Comparison of ENCODE assay signal across 14 cellular contexts in genomic region chr16:14475370-14476139, GRCh38.
DNase-seq lines count a peak whose midpoint lies in the region; ATAC-seq and TF ChIP-seq lines count a peak whose summit lies in the region.
"Had no signal": no experiment of that assay in that cellular context is flagged by ENCODE, and none has a peak within 500 bp of the region (broad histone marks: within the 10 kb centered on the region; RNA-seq: fewer than 3 reads in every experiment).

No MANE protein-coding gene starts in this region.

- H3K9me3 Mint-ChIP-seq in Caco-2 (ENCODE audit: unreplicated experiment): peaks cover 7% of the 10 kb centered on the region
- H3K9me3 Mint-ChIP-seq: activated naive CD8-positive, alpha-beta T cell treated with anti-CD3 and anti-CD28 coated beads, Interleukin-2, amount 50 U/mL, for 24 hours had no signal

- 88 to 89% methylated on average over 7 of the region's 7 CpGs for WGBS in testis, 2 donors

- H3K36me3 Mint-ChIP-seq in Caco-2 (ENCODE audit: insufficient read depth, unreplicated experiment): peaks cover 37% of the 10 kb centered on the region

- intact Hi-C loops in Caco-2 (cut with micrococcal nuclease; ENCODE audit: unreplicated experiment): no loop called here
- intact Hi-C loops in testis (cut with DNase I; ENCODE audit: low total_unique reads): no loop called here

- H3K36me3 ChIP-seq in Caco-2 (ENCODE audit: control insufficient read depth, insufficient read depth, low read length) (no peaks in the 10 kb centered on the region), testis (ENCODE audit: low read depth, missing control alignments) (no peaks in the 10 kb centered on the region)

- H3K4me1 ChIP-seq in Caco-2 (peaks cover 18% of the 10 kb centered on the region), testis (no peaks in the 10 kb centered on the region)
- H3K4me1 ChIP-seq: tibial nerve had no signal

- H3K4me3 Mint-ChIP-seq in Caco-2 (ENCODE audit: unreplicated experiment): no peak overlapping the region
- H3K4me3 Mint-ChIP-seq: activated naive CD8-positive, alpha-beta T cell treated with anti-CD3 and anti-CD28 coated beads, Interleukin-2, amount 50 U/mL, for 24 hours; T-cell had no signal

- BruUV-seq in Caco-2 (replicated peaks; lab: Mats Ljungman, UMichigan): no TSS peak

- TF ChIP-seq CTCF in Caco-2 (IDR thresholded peaks at IDR 0.05; ENCODE audit: insufficient read depth in 1 of 2, low read depth in 1 of 2, low read length in 1 of 2, severe bottlenecking in 1 of 2, unreplicated experiment in 1 of 2): no peak
- no peak for TF ChIP-seq CTCF in LNCaP clone FGC (IDR thresholded peaks at IDR 0.05; ENCODE audit: control insufficient read depth, extremely low read depth, insufficient read depth)
- TF ChIP-seq CTCF in RWPE1 (conservative IDR thresholded peaks at IDR 0.05; ENCODE audit: low read depth): no peak
- no peak for TF ChIP-seq CTCF in testis (IDR thresholded peaks at IDR 0.05)

- H3K27me3 Mint-ChIP-seq in Caco-2 (ENCODE audit: insufficient read depth, unreplicated experiment): no peaks in the 10 kb centered on the region
- H3K27me3 Mint-ChIP-seq: activated naive CD8-positive, alpha-beta T cell treated with anti-CD3 and anti-CD28 coated beads, Interleukin-2, amount 50 U/mL, for 24 hours; T-cell had no signal

- peak; percentile 96 for ATAC-seq in left lobe of liver
- ATAC-seq: activated naive CD8-positive, alpha-beta T cell treated with anti-CD3 and anti-CD28 coated beads, Interleukin-2, amount 50 U/mL, for 24 hours; T-cell had no signal

- H3K27ac ChIP-seq in RWPE1: no peak overlapping the region
- H3K27ac ChIP-seq in testis: no peak overlapping the region
- H3K27ac ChIP-seq: tibial nerve had no signal

- no peak for TF ChIP-seq POLR2A in testis (IDR thresholded peaks at IDR 0.05)

- H3K27me3 ChIP-seq in Caco-2 (replicated peaks; ENCODE audit: control insufficient read depth, insufficient read depth, low read length) (no peaks in the 10 kb centered on the region), testis (no peaks in the 10 kb centered on the region)
- H3K27me3 ChIP-seq: tibial nerve had no signal

- H3K4me1 Mint-ChIP-seq in Caco-2 (ENCODE audit: low read depth, unreplicated experiment): peaks cover 15% of the 10 kb centered on the region
- H3K4me1 Mint-ChIP-seq: activated naive CD8-positive, alpha-beta T cell treated with anti-CD3 and anti-CD28 coated beads, Interleukin-2, amount 50 U/mL, for 24 hours had no signal

- DNase-seq in Caco-2 (peak; percentile 12 to 37), LNCaP clone FGC (ENCODE audit: low read depth) (peak; percentile 67), RWPE1 (ENCODE audit: low spot score) (peak; percentile 42), left lobe of liver (ENCODE audit: low spot score) (no peak), DMS114 treated with DMSO at 0.1 percent for 48 hours (lab: John Stamatoyannopoulos, UW; ENCODE audit: unreplicated experiment) (no peak), testis (no peak), AG08395 (ENCODE audit: low spot score) (no peak), glomerular visceral epithelial cell (ENCODE audit: extremely low spot score) (no peak)
- DNase-seq: activated CD4-positive, CD25-positive, alpha-beta regulatory T cell treated with anti-CD3 and anti-CD28 coated beads, Interleukin-2, amount 50 U/mL, for 72 hours; activated naive CD8-positive, alpha-beta T cell treated with anti-CD3 and anti-CD28 coated beads, Interleukin-2, amount 50 U/mL, for 24 hours; midbrain; NCI-H187; T-cell had no signal

- peak overlapping the region; percentile 15 for H3K27ac Mint-ChIP-seq in Caco-2 (ENCODE audit: unreplicated experiment)
- H3K27ac Mint-ChIP-seq: activated naive CD8-positive, alpha-beta T cell treated with anti-CD3 and anti-CD28 coated beads, Interleukin-2, amount 50 U/mL, for 24 hours; T-cell had no signal

- H3K4me3 ChIP-seq in Caco-2 (ENCODE audit: low read depth, low read length) (no peak overlapping the region), LNCaP clone FGC (ENCODE audit: low read depth, low read length) (no peak overlapping the region; the same call in 1 of the 2 replicates), testis (no peak overlapping the region)
- H3K4me3 ChIP-seq: tibial nerve had no signal

- H3K9me3 ChIP-seq in Caco-2 (peaks cover 6% of the 10 kb centered on the region; the same call in 1 of the 2 replicates), testis (no peaks in the 10 kb centered on the region)

- CTCF ChIA-PET in Caco-2 (lab: Charles Lee): no interaction called here
- CTCF ChIA-PET in RWPE1 (lab: Yijun Ruan, JAX): no interaction called here

- POLR2A ChIA-PET in Caco-2 (lab: Charles Lee): no interaction called here
- POLR2A ChIA-PET in RWPE1 (lab: Yijun Ruan, JAX; ENCODE audit: low non-redundant PET): no interaction called here

Comparison
In these comparisons a context has a peak if more than half of its experiments do, and no peak if none do; other contexts are left out.
1. DNase-seq: peak in Caco-2 (2 of 2), LNCaP clone FGC (single experiment) and RWPE1 (single experiment); none in left lobe of liver (single experiment), DMS114 treated with DMSO at 0.1 percent for 48 hours (single experiment), testis (single experiment), AG08395 (single experiment) and glomerular visceral epithelial cell (single experiment).